19 cellular contexts compared by ENCODE assay signal in genomic region chr2:70458661-70459060, GRCh38.
DNase-seq lines count a peak whose midpoint lies in the region; ATAC-seq and TF ChIP-seq lines count a peak whose summit lies in the region.
"Had no signal": no experiment of that assay in that cellular context is flagged by ENCODE, and none has a peak within 500 bp of the region (broad histone marks: within the 10 kb centered on the region; RNA-seq: fewer than 3 reads in every experiment).

No MANE protein-coding gene starts in this region.

- H3K36me3 ChIP-seq in IMR-90 (ENCODE audit: control insufficient read depth, insufficient read depth, low read length) = no peaks in the 10 kb centered on the region

- H2BK12ac ChIP-seq in H9 (ENCODE audit: insufficient read length, low read depth, low read length) = no peak overlapping the region

- no peak overlapping the region for H3K4me2 ChIP-seq in H9 (ENCODE audit: insufficient read depth, insufficient read length, low read length)
- no peak overlapping the region for H3K4me2 ChIP-seq in IMR-90 (ENCODE audit: low read depth, low read length)
- H3K4me2 ChIP-seq: GM23338 had no signal

- H3K27ac Mint-ChIP-seq in H9 = peak overlapping the region in 1 of 3 experiments; percentile 42; a peak in 2 of 7 replicates
- H3K27ac Mint-ChIP-seq in nephron progenitor cell = peak overlapping the region; percentile 16
- H3K27ac Mint-ChIP-seq in activated naive CD8-positive, alpha-beta T cell treated with anti-CD3 and anti-CD28 coated beads for 36 hours = no peak overlapping the region
- H3K27ac Mint-ChIP-seq: CD4-positive, alpha-beta memory T cell; GM23338; HFFc6; IgD-negative memory B cell had no signal

- H3K36me3 Mint-ChIP-seq in H9 (ENCODE audit: insufficient read depth in 1 of 3, low read depth in 3 of 3) = no peaks in the 10 kb centered on the region
- H3K36me3 Mint-ChIP-seq in nephron progenitor cell (ENCODE audit: low read depth) = no peaks in the 10 kb centered on the region
- H3K36me3 Mint-ChIP-seq in activated naive CD8-positive, alpha-beta T cell treated with anti-CD3 and anti-CD28 coated beads for 36 hours = no peaks in the 10 kb centered on the region
- H3K36me3 Mint-ChIP-seq: IgD-negative memory B cell had no signal

- H3T11ph ChIP-seq in H9 (ENCODE audit: low read length) = no peak overlapping the region

- H2BK5ac ChIP-seq in H9 (ENCODE audit: insufficient read length, low read length) (no peak overlapping the region), IMR-90 (ENCODE audit: low read depth, low read length, poor library complexity, severe bottlenecking) (no peak overlapping the region)

- dilution Hi-C loops in IMR-90 (cut with HindIII; ENCODE audit: low sequenced_read_pairs, unreplicated experiment) = no loop called here

- H2AK9ac ChIP-seq in IMR-90 (replicated peaks; ENCODE audit: low read depth, low read length, poor library complexity) = no peak overlapping the region

- WGBS in H9 (ENCODE audit: extremely low coverage, insufficient read length, low lambda C conversion rate) = no CpG with 5 or more reads among the region's 5 CpGs
- 55% methylated on average over 4 of the region's 5 CpGs; no CpG with 5 or more reads in 1 of the 2 experiments for WGBS in IMR-90 (ENCODE audit: extremely low coverage in 2 of 2, insufficient read length in 1 of 2), 2 experiments
- 79 to 85% methylated on average over 5 of the region's 5 CpGs for WGBS in lower leg skin, 2 donors

- H3K4me3 ChIP-seq in IMR-90 (ENCODE audit: insufficient read depth, low read depth, low read length) (no peak overlapping the region), lower leg skin (ENCODE audit: low read depth, poor library complexity, severe bottlenecking) (no peak overlapping the region)
- H3K4me3 ChIP-seq: GM23338 had no signal

- peaks cover 3% of the 10 kb centered on the region; the same call in 1 of the 2 replicates for H3K4me1 ChIP-seq in H9 (ENCODE audit: insufficient read depth, low read length)
- no peaks in the 10 kb centered on the region for H3K4me1 ChIP-seq in IMR-90 (ENCODE audit: control insufficient read depth, insufficient read depth, low read length)

- H3K27ac ChIP-seq in H9 (ENCODE audit: insufficient read length, low read depth, low read length) (no peak overlapping the region), IMR-90 (ENCODE audit: insufficient read depth, low read length) (no peak overlapping the region)
- H3K27ac ChIP-seq: C4-2B, HL-60 had no signal

- no peak overlapping the region for H3K56ac ChIP-seq in H9 (ENCODE audit: insufficient read length, low read depth, low read length)
- no peak overlapping the region for H3K56ac ChIP-seq in IMR-90 (ENCODE audit: extremely low read depth, insufficient read depth, low read length)

- H2AFZ ChIP-seq in H9 (ENCODE audit: low read length) = no peak overlapping the region
- H2AFZ ChIP-seq in IMR-90 (replicated peaks; ENCODE audit: low read length, poor library complexity) = peak overlapping the region; percentile 33
- H2AFZ ChIP-seq: GM23338 had no signal

- TF ChIP-seq CTCF in H9 (conservative IDR thresholded peaks at IDR 0.05) (no peak), IMR-90 (conservative IDR thresholded peaks at IDR 0.05; ENCODE audit: low read depth, low read length) (no peak), nephron progenitor cell (IDR thresholded peaks at IDR 0.05) (no peak), lower leg skin (IDR thresholded peaks at IDR 0.05) (no peak)

- H2BK120ac ChIP-seq in H9 (ENCODE audit: low read depth, low read length, poor library complexity, severe bottlenecking) = no peak overlapping the region
- H2BK120ac ChIP-seq in IMR-90 (ENCODE audit: low read depth, low read length) = no peak overlapping the region

- DNase-seq in H9 (peak; percentile 4), IMR-90 (no peak), ecto neural progenitor cell (ENCODE audit: low spot score) (peak; percentile 48), nephron progenitor cell (no peak), HuH-7 (ENCODE audit: low spot score) (no peak), lower leg skin (ENCODE audit: low spot score in 2 of 2) (no peak)
- no peak for DNase-seq in activated naive CD8-positive, alpha-beta T cell treated with anti-CD3 and anti-CD28 coated beads for 36 hours
- DNase-seq: ACHN; AML-193; CD4-positive, alpha-beta memory T cell; DMS153; DMS79; GDM1; HFFc6 had no signal

- H3K18ac ChIP-seq in H9 (ENCODE audit: insufficient read length, low read depth, low read length) = no peak overlapping the region
- no peak overlapping the region for H3K18ac ChIP-seq in IMR-90 (ENCODE audit: low read depth, low read length)

- H4K20me1 ChIP-seq in H9 (ENCODE audit: control insufficient read depth, insufficient read depth, insufficient read length) = no peaks in the 10 kb centered on the region
- H4K20me1 ChIP-seq in IMR-90 (ENCODE audit: insufficient read depth, low read length) = no peaks in the 10 kb centered on the region

- no peak overlapping the region for H4K5ac ChIP-seq in H9 (ENCODE audit: insufficient read length, low read depth, low read length)
- H4K5ac ChIP-seq in IMR-90 (ENCODE audit: low read depth, low read length) = no peak overlapping the region

- H3K4me3 Mint-ChIP-seq in H9 (no peak overlapping the region), nephron progenitor cell (no peak overlapping the region)
- no peak overlapping the region for H3K4me3 Mint-ChIP-seq in activated naive CD8-positive, alpha-beta T cell treated with anti-CD3 and anti-CD28 coated beads for 36 hours
- H3K4me3 Mint-ChIP-seq: CD4-positive, alpha-beta memory T cell; GM23338; HFFc6; IgD-negative memory B cell had no signal

- H3K79me2 ChIP-seq in H9 (ENCODE audit: insufficient read depth, low read length) = no peaks in the 10 kb centered on the region

- H3K27me3 Mint-ChIP-seq in H9 (ENCODE audit: low read depth) = no peaks in the 10 kb centered on the region
- no peaks in the 10 kb centered on the region for H3K27me3 Mint-ChIP-seq in nephron progenitor cell (ENCODE audit: low read depth, poor library complexity)
- no peaks in the 10 kb centered on the region for H3K27me3 Mint-ChIP-seq in activated naive CD8-positive, alpha-beta T cell treated with anti-CD3 and anti-CD28 coated beads for 36 hours
- H3K27me3 Mint-ChIP-seq: CD4-positive, alpha-beta memory T cell had no signal

- no peak overlapping the region for H4K91ac ChIP-seq in H9 (ENCODE audit: insufficient read length, low read depth, low read length)
- no peak overlapping the region for H4K91ac ChIP-seq in IMR-90 (ENCODE audit: insufficient read depth, low read depth, low read length)

- H2BK20ac ChIP-seq in H9 (ENCODE audit: low read depth, low read length, poor library complexity, severe bottlenecking) (no peak overlapping the region), IMR-90 (ENCODE audit: low read depth, low read length) (no peak overlapping the region)

- intact Hi-C loops in IMR-90 (cut with micrococcal nuclease) = no loop called here
- intact Hi-C loops in lower leg skin (cut with DNase I; ENCODE audit: low total_unique reads) = no loop called here

- no peak overlapping the region for H4K8ac ChIP-seq in H9 (replicated peaks; ENCODE audit: insufficient read length, low read depth, low read length)
- H4K8ac ChIP-seq in IMR-90 (ENCODE audit: low read depth in 2 of 2, low read length in 2 of 2) = no peak overlapping the region

- no peaks in the 10 kb centered on the region for H3K27me3 ChIP-seq in H9 (ENCODE audit: insufficient read depth, low read length)
- peaks cover 10% of the 10 kb centered on the region for H3K27me3 ChIP-seq in IMR-90 (ENCODE audit: control insufficient read depth, insufficient read depth, low read length)

- H3K9me3 ChIP-seq in H9 (ENCODE audit: control insufficient read depth, low read depth, low read length) (no peaks in the 10 kb centered on the region), IMR-90 (ENCODE audit: control insufficient read depth, insufficient read depth, low read length) (no peaks in the 10 kb centered on the region)

- no peak overlapping the region for H3K9ac ChIP-seq in H9 (ENCODE audit: extremely low read depth, insufficient read length, low read length)
- H3K9ac ChIP-seq in IMR-90 (ENCODE audit: low read depth, low read length) = no peak overlapping the region

- no peaks in the 10 kb centered on the region for H3K23me2 ChIP-seq in H9 (ENCODE audit: insufficient read length, low read depth, low read length, poor library complexity, severe bottlenecking)

- peaks cover 46 to 51% of the 10 kb centered on the region in 2 experiments for H3K4me1 Mint-ChIP-seq in H9
- peaks cover 36% of the 10 kb centered on the region for H3K4me1 Mint-ChIP-seq in nephron progenitor cell
- peaks cover 17% of the 10 kb centered on the region for H3K4me1 Mint-ChIP-seq in activated naive CD8-positive, alpha-beta T cell treated with anti-CD3 and anti-CD28 coated beads for 36 hours
- H3K4me1 Mint-ChIP-seq: IgD-negative memory B cell had no signal

- CTCF ChIA-PET in IMR-90 (lab: Yijun Ruan, JAX) = no interaction called here

- H3K9me3 Mint-ChIP-seq in H9 (no peaks in the 10 kb centered on the region), nephron progenitor cell (no peaks in the 10 kb centered on the region)
- H3K9me3 Mint-ChIP-seq in activated naive CD8-positive, alpha-beta T cell treated with anti-CD3 and anti-CD28 coated beads for 36 hours = no peaks in the 10 kb centered on the region
- H3K9me3 Mint-ChIP-seq: CD4-positive, alpha-beta memory T cell; GM23338; HFFc6; IgD-negative memory B cell had no signal

- H3K23ac ChIP-seq in H9 (ENCODE audit: insufficient read length, low read depth, low read length) (no peak overlapping the region), IMR-90 (ENCODE audit: low read depth, low read length) (no peak overlapping the region)

- H2AK5ac ChIP-seq in H9 (ENCODE audit: insufficient read length, low read length) (no peak overlapping the region), IMR-90 (ENCODE audit: low read depth, low read length) (no peak overlapping the region)

- no peaks in the 10 kb centered on the region for H3K9me1 ChIP-seq in IMR-90 (ENCODE audit: insufficient read depth, low read length)

- ATAC-seq in IMR-90 (ENCODE audit: low read depth) = no peak
- ATAC-seq: HCT116 had no signal

- H3K79me1 ChIP-seq in H9 (ENCODE audit: insufficient read depth, low read depth, low read length, poor library complexity, severe bottlenecking) (no peaks in the 10 kb centered on the region), IMR-90 (ENCODE audit: low read depth in 1 of 2, low read length in 2 of 2) (no peaks in the 10 kb centered on the region)

- no peak overlapping the region for H2BK15ac ChIP-seq in H9 (ENCODE audit: low read depth, low read length)
- no peak overlapping the region for H2BK15ac ChIP-seq in IMR-90 (ENCODE audit: low read depth, low read length)

- H3K4ac ChIP-seq in H9 (ENCODE audit: low read depth, low read length) = no peak overlapping the region
- H3K4ac ChIP-seq in IMR-90 (ENCODE audit: low read depth, low read length) = no peak overlapping the region

- no peak for TF ChIP-seq RAD21 in IMR-90 (IDR thresholded peaks at IDR 0.05; ENCODE audit: low read length)

- no TSS peak for BruUV-seq in IMR-90 (replicated peaks; lab: Mats Ljungman, UMichigan)

- in situ Hi-C loops in IMR-90 (cut with MboI; ENCODE audit: low sequenced_read_pairs) = no loop called here

- H3K14ac ChIP-seq in H9 (ENCODE audit: insufficient read depth, low read length) (no peak overlapping the region), IMR-90 (replicated peaks; ENCODE audit: low read depth, low read length) (no peak overlapping the region)

- POLR2A ChIA-PET in IMR-90 (lab: Charles Lee; ENCODE audit: unreplicated experiment) = no interaction called here

- no peak for TF ChIP-seq POLR2A in IMR-90 (IDR thresholded peaks at IDR 0.05; ENCODE audit: low read depth, low read length)
- TF ChIP-seq POLR2A in lower leg skin (IDR thresholded peaks at IDR 0.05) = no peak

Comparison
In these comparisons a context has a peak if more than half of its experiments do, and no peak if none do; other contexts are left out.
1. DNase-seq: peak in H9 (single experiment) and ecto neural progenitor cell (single experiment); none in IMR-90 (single experiment), nephron progenitor cell (single experiment), HuH-7 (single experiment), activated naive CD8-positive, alpha-beta T cell treated with anti-CD3 and anti-CD28 coated beads for 36 hours (single experiment) and lower leg skin (0 of 2).